ENCODE assay signal across 25 cellular contexts in genomic region chr12:46778415-46778814, GRCh38. TPM values are rescaled to one million over a fixed set of nuclear protein-coding genes. Genes with fewer than 3 reads are reported as not detected.
DNase-seq lines count a peak whose midpoint lies in the region; ATAC-seq, FAIRE-seq and TF ChIP-seq lines count a peak whose summit lies in the region.
"Had no signal": no experiment of that assay in that cellular context is flagged by ENCODE, and none has a peak within 500 bp of the region (broad histone marks: within the 10 kb centered on the region; RNA-seq: fewer than 3 reads in every experiment).

No MANE protein-coding gene starts in this region.

- no peak overlapping the region for H2AFZ ChIP-seq in HepG2 (ENCODE audit: low read length)

- peaks cover 6 to 53% (median 28%) of the 10 kb centered on the region in 4 donors for H3K4me1 ChIP-seq in liver (ENCODE audit: control insufficient read depth in 4 of 4, insufficient read depth in 4 of 4, low read length in 3 of 4)
- peaks cover 61% of the 10 kb centered on the region for H3K4me1 ChIP-seq in HepG2 (ENCODE audit: insufficient read depth, low read length)
- peaks cover 36% of the 10 kb centered on the region for H3K4me1 ChIP-seq in psoas muscle
- H3K4me1 ChIP-seq: BE2C, BLaER1 had no signal

- no peaks in the 10 kb centered on the region for H3K79me2 ChIP-seq in HepG2 (ENCODE audit: insufficient read depth, low read length)

- ATAC-seq in HepG2 (no peak), left lobe of liver (peak; percentile 24), psoas muscle (peak in 3 of 4 donors; percentile 55 to 92 (median 64))
- ATAC-seq: GM12878 had no signal

- TF ChIP-seq RAD21 in liver (IDR thresholded peaks at IDR 0.05): no peak
- no peak for TF ChIP-seq RAD21 in HepG2 (CRISPR knock-in tag; IDR thresholded peaks at IDR 0.05)

- H3K4me3 ChIP-seq in liver (ENCODE audit: low read depth in 1 of 3, low read length in 3 of 3) (no peak overlapping the region), HepG2 (replicated peaks in 1 of 3; ENCODE audit: insufficient read depth in 1 of 3, low read depth in 2 of 3, low read length in 3 of 3) (no peak overlapping the region), psoas muscle (no peak overlapping the region)
- H3K4me3 ChIP-seq: BLaER1, GM12878 had no signal

- intact Hi-C loops in HepG2 (cut with micrococcal nuclease; ENCODE audit: unreplicated experiment): loop anchor here (10.0 kb wide), 1 partner anchor 46 kb away; the partner anchor contains the start of gene SLC38A4
- intact Hi-C loops in psoas muscle (cut with DNase I): loop anchor here (5.0 to 10.0 kb wide), 3 partner anchors 104 to 436 kb away; no protein-coding TSS in a partner anchor

- no peak for TF ChIP-seq POLR2A in HepG2 (IDR thresholded peaks at IDR 0.05; ENCODE audit: insufficient read depth in 1 of 2, low read depth in 2 of 2, low read length in 2 of 2)

- no TSS peak for BruUV-seq in HepG2 (replicated peaks; lab: Mats Ljungman, UMichigan)

- H3K27ac ChIP-seq in liver (ENCODE audit: low read depth in 1 of 2, low read length in 2 of 2): peak overlapping the region; percentile 44 to 59
- H3K27ac ChIP-seq in HepG2 (ENCODE audit: extremely low read length, insufficient read depth, low read length): no peak overlapping the region
- peak overlapping the region; percentile 58 for H3K27ac ChIP-seq in psoas muscle
- H3K27ac ChIP-seq: BLaER1 had no signal

- CTCF ChIA-PET in HepG2 (lab: Yijun Ruan, JAX; ENCODE audit: low intra/inter-chr PET ratio, low total read pairs): no interaction called here

- in situ Hi-C loops in HepG2 (cut with HindIII; ENCODE audit: extremely low pct_ligation_motif_present, low pct_unique_long_range_greater_than_20kb): loop anchor here (10.0 kb wide), 1 partner anchor 156 kb away; no protein-coding TSS in a partner anchor

- H4K20me1 ChIP-seq in HepG2 (ENCODE audit: insufficient read depth, low read length): no peaks in the 10 kb centered on the region
- H4K20me1 ChIP-seq: BLaER1 had no signal

- no peak for FAIRE-seq in HepG2 (lab: Jason Lieb, UNC)
- FAIRE-seq: A204.1, GM12878, GM18507 had no signal

- no peaks in the 10 kb centered on the region for H3K9me3 ChIP-seq in liver (ENCODE audit: control insufficient read depth in 4 of 4, low read length in 3 of 4)
- H3K9me3 ChIP-seq in HepG2 (ENCODE audit: low read length): no peaks in the 10 kb centered on the region
- H3K9me3 ChIP-seq in psoas muscle: no peaks in the 10 kb centered on the region
- H3K9me3 ChIP-seq: BE2C, BLaER1 had no signal

- TF ChIP-seq EP300 in HepG2 (IDR thresholded peaks at IDR 0.05; ENCODE audit: low read depth in 2 of 2, low read length in 2 of 2): no peak
- TF ChIP-seq EP300 in HepG2 (CRISPR knock-in tag; IDR thresholded peaks at IDR 0.05; ENCODE audit: borderline replicate concordance): no peak

- WGBS in liver: 85% methylated on average over 5 of the region's 5 CpGs
- 96% methylated on average over 5 of the region's 5 CpGs for WGBS in HepG2 (ENCODE audit: low lambda C conversion rate)
- WGBS in psoas muscle, 3 donors: 46 to 65% (median 62%) methylated on average over 5 of the region's 5 CpGs

- H3K9ac ChIP-seq in liver (ENCODE audit: low read depth in 1 of 2, low read length in 2 of 2) (no peak overlapping the region), HepG2 (ENCODE audit: insufficient read depth, low read depth, low read length) (no peak overlapping the region)
- H3K9ac ChIP-seq: BLaER1 had no signal

- TF ChIP-seq CTCF in liver (IDR thresholded peaks at IDR 0.05; ENCODE audit: low read depth, low read length, missing input control): no peak
- TF ChIP-seq CTCF in HepG2 (CRISPR knock-in tag; IDR thresholded peaks at IDR 0.05): no peak
- TF ChIP-seq CTCF in psoas muscle (IDR thresholded peaks at IDR 0.05): no peak
- TF ChIP-seq CTCF in GM20000 (IDR thresholded peaks at IDR 0.05; ENCODE audit: extremely low read depth, missing control alignments): no peak

- DNase-seq in HepG2 (ENCODE audit: low spot score) (no peak), left lobe of liver (ENCODE audit: low spot score) (no peak), psoas muscle (peak in 1 of 2 donors; percentile 14), SIG-M5 (lab: John Stamatoyannopoulos, UW) (no peak), GM20000 (ENCODE audit: low spot score) (no peak), putamen (ENCODE audit: low spot score) (no peak)
- DNase-seq: 8988T; ACHN; BE2C; C1 segment of cervical spinal cord; CD4-positive, alpha-beta memory T cell; CD4-positive, CD25-positive, alpha-beta regulatory T cell; CD8-positive, alpha-beta memory T cell; COR-L47; DMS 273 treated with DMSO at 0.1 percent for 48 hours; DMS79; DND-41; EL; GDM1 had no signal

- peaks cover 0 to 76% (median 46%) of the 10 kb centered on the region in 4 donors for H3K36me3 ChIP-seq in liver (ENCODE audit: control insufficient read depth in 4 of 4, insufficient read depth in 3 of 4, low read depth in 1 of 4, low read length in 3 of 4)
- H3K36me3 ChIP-seq in HepG2 (replicated peaks in 1 of 2; ENCODE audit: control insufficient read depth in 1 of 2, insufficient read depth in 2 of 2, low read length in 2 of 2): no peaks in the 10 kb centered on the region
- peaks cover 0 to 11% of the 10 kb centered on the region in 2 donors for H3K36me3 ChIP-seq in psoas muscle (ENCODE audit: insufficient read depth in 1 of 2, low read depth in 1 of 2)
- H3K36me3 ChIP-seq: BE2C, BLaER1 had no signal

- no peaks in the 10 kb centered on the region for H3K27me3 ChIP-seq in liver (ENCODE audit: control insufficient read depth in 4 of 4, insufficient read depth in 4 of 4, low read length in 3 of 4)
- no peaks in the 10 kb centered on the region for H3K27me3 ChIP-seq in HepG2 (ENCODE audit: control insufficient read depth in 1 of 2, insufficient read depth in 2 of 2, low read length in 2 of 2)
- no peaks in the 10 kb centered on the region for H3K27me3 ChIP-seq in psoas muscle (ENCODE audit: insufficient read depth in 3 of 3, low read length in 2 of 3)
- H3K27me3 ChIP-seq: BE2C, BLaER1 had no signal

- POLR2A ChIA-PET in HepG2 (lab: Yijun Ruan, JAX): no interaction called here

- no peak overlapping the region for H3K4me2 ChIP-seq in HepG2 (ENCODE audit: low read depth, low read length)
- H3K4me2 ChIP-seq: BLaER1 had no signal

TF ChIP-seq in liver, 16 proteins besides CTCF, POLR2A, EP300 and RAD21:
- TF ChIP-seq FOXA1 (IDR thresholded peaks at IDR 0.05): no peak
- no peak for TF ChIP-seq RXRA (IDR thresholded peaks at IDR 0.05)
- no peak for TF ChIP-seq NR2F2 (IDR thresholded peaks at IDR 0.05)

TF ChIP-seq in HepG2, 621 proteins besides CTCF, POLR2A, EP300 and RAD21 (continues in another document):
- no peak for TF ChIP-seq NFRKB (IDR thresholded peaks at IDR 0.05)
- TF ChIP-seq GLI4 (CRISPR knock-in tag; IDR thresholded peaks at IDR 0.05; ENCODE audit: borderline replicate concordance): no peak
- TF ChIP-seq, protein P1, sequence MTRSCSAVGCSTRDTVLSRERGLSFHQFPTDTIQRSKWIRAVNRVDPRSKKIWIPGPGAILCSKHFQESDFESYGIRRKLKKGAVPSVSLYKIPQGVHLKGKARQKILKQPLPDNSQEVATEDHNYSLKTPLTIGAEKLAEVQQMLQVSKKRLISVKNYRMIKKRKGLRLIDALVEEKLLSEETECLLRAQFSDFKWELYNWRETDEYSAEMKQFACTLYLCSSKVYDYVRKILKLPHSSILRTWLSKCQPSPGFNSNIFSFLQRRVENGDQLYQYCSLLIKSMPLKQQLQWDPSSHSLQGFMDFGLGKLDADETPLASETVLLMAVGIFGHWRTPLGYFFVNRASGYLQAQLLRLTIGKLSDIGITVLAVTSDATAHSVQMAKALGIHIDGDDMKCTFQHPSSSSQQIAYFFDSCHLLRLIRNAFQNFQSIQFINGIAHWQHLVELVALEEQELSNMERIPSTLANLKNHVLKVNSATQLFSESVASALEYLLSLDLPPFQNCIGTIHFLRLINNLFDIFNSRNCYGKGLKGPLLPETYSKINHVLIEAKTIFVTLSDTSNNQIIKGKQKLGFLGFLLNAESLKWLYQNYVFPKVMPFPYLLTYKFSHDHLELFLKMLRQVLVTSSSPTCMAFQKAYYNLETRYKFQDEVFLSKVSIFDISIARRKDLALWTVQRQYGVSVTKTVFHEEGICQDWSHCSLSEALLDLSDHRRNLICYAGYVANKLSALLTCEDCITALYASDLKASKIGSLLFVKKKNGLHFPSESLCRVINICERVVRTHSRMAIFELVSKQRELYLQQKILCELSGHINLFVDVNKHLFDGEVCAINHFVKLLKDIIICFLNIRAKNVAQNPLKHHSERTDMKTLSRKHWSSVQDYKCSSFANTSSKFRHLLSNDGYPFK (CRISPR knock-in tag; IDR thresholded peaks at IDR 0.05; ENCODE audit: borderline replicate concordance): no peak

RNA-seq across cellular contexts. Expression of gene SLC38A4, which starts 47.4 kb away (rescaled TPM):
- total RNA-seq in liver (100 to 1,000 TPM; 219 to 389 TPM), HepG2 (2016; rRNA removed; fragmentation: Illumina TruSeq; extraction: Trizol) (2.8 and 3.5 TPM in 2 replicates), left lobe of liver (518 TPM), psoas muscle (10 to 100 TPM in 3 of 4 donors, 1 to 10 TPM in 1; 9.2 to 17.0 (median 11.5) TPM)
- polyA plus RNA-seq in liver (100 to 1,000 TPM in 1 of 2 donors, 10 to 100 TPM in 1; 92.0 to 120 TPM), HepG2 (2011; rRNA removed) (5.0 and 5.2 TPM in 2 replicates), psoas muscle (10 to 100 TPM in 2 of 3 donors, under 1 TPM in 1; 0.31 to 25.6 (median 17.3) TPM)
- total RNA-seq in HepG2 (2016; cell fraction: cytosol; rRNA removed; fragmentation: Illumina TruSeq; extraction: Trizol; ENCODE audit: low read depth): 0.61 and 0.62 TPM in 2 replicates
- 3.2 TPM in 2 replicates for total RNA-seq in HepG2 (2016; cell fraction: insoluble cytoplasmic fraction; rRNA removed; fragmentation: Illumina TruSeq; extraction: Trizol)
- 2.4 and 2.6 TPM in 2 replicates for total RNA-seq in HepG2 (2016; cell fraction: membrane; rRNA removed; fragmentation: Illumina TruSeq; extraction: Trizol)
- total RNA-seq in HepG2 (2016; cell fraction: nucleus; rRNA removed; fragmentation: Illumina TruSeq; extraction: Trizol): 2.5 and 2.9 TPM in 2 replicates
- polyA plus RNA-seq in HepG2 (2011; cell fraction: cytosol; rRNA removed): 2.2 and 5.0 TPM in 2 replicates
- 3.0 and 5.8 TPM in 2 replicates for polyA plus RNA-seq in HepG2 (2011; cell fraction: nucleus; rRNA removed)
- polyA plus RNA-seq in HepG2 (2012): 17.1 and 20.4 TPM in 2 replicates
- polyA plus RNA-seq in HepG2 (2016; cell fraction: cytosol; fragmentation: Illumina TruSeq; extraction: Trizol; ENCODE audit: low read depth): 0.35 TPM in 2 replicates
- 2.7 and 3.2 TPM in 2 replicates for polyA plus RNA-seq in HepG2 (2016; cell fraction: insoluble cytoplasmic fraction; fragmentation: Illumina TruSeq; extraction: Trizol; ENCODE audit: low read depth)
- 1.3 and 1.4 TPM in 2 replicates for polyA plus RNA-seq in HepG2 (2016; cell fraction: membrane; fragmentation: Illumina TruSeq; extraction: Trizol; ENCODE audit: low read depth)
- 3.6 and 3.8 TPM in 2 replicates for polyA plus RNA-seq in HepG2 (2016; cell fraction: nucleus; fragmentation: Illumina TruSeq; extraction: Trizol; ENCODE audit: insufficient read depth, low read depth)
- 5.5 TPM in 1 of 2 replicates, not detected in the other for polyA minus RNA-seq in HepG2 (2011; rRNA and poly(A)+ RNA removed; ENCODE audit: low replicate concordance)
- 3.0 and 5.9 TPM in 2 replicates for polyA minus RNA-seq in HepG2 (2011; cell fraction: cytosol; rRNA and poly(A)+ RNA removed)
- 3.0 and 6.1 TPM in 2 replicates for polyA minus RNA-seq in HepG2 (2011; cell fraction: nucleus; rRNA and poly(A)+ RNA removed)
- total RNA-seq: CD4-positive, alpha-beta memory T cell; CD4-positive, CD25-positive, alpha-beta regulatory T cell; CD8-positive, alpha-beta memory T cell had no signal
- polyA plus RNA-seq: CD14-positive monocyte; CD4-positive, alpha-beta memory T cell; CD4-positive, CD25-positive, alpha-beta regulatory T cell; CD8-positive, alpha-beta memory T cell had no signal

Comparison
In these comparisons a context has a peak if more than half of its experiments do, and no peak if none do; other contexts are left out.
1. RNA of gene SLC38A4, which starts 47.4 kb away (total RNA-seq): 518 TPM in left lobe of liver (single experiment) and 219 to 389 TPM in liver; 9.2 to 17.0 TPM in psoas muscle and 0.61 to 3.5 TPM in HepG2; every median in the first group is over 10 times any median in the second.